9 cellular contexts compared by ENCODE assay signal in genomic region chr2:127516031-127516430, GRCh38. TPM values are rescaled to one million over a fixed set of nuclear protein-coding genes. Genes with fewer than 3 reads are reported as not detected.
DNase-seq lines count a peak whose midpoint lies in the region; ATAC-seq and TF ChIP-seq lines count a peak whose summit lies in the region.
"Had no signal": no experiment of that assay in that cellular context is flagged by ENCODE, and none has a peak within 500 bp of the region (broad histone marks: within the 10 kb centered on the region; RNA-seq: fewer than 3 reads in every experiment).

No MANE protein-coding gene starts in this region.

- peak overlapping the region in 58 of 59 donors; percentile 41 to 97 (median 89) for H3K27ac ChIP-seq in dorsolateral prefrontal cortex
- peak overlapping the region in 1 of 2 donors; percentile 6 for H3K27ac ChIP-seq in testis

- H3K9me3 ChIP-seq in testis = no peaks in the 10 kb centered on the region
- no peaks in the 10 kb centered on the region for H3K9me3 ChIP-seq in Caco-2

- intact Hi-C loops in dorsolateral prefrontal cortex (cut with DNase I) = loop anchor here in 1 of 2 donors (5.0 kb wide), 1 partner anchor 124 kb away; no protein-coding TSS in a partner anchor
- intact Hi-C loops in testis (cut with DNase I; ENCODE audit: low total_unique reads) = no loop called here
- intact Hi-C loops in Caco-2 (cut with micrococcal nuclease; ENCODE audit: unreplicated experiment) = no loop called here

- H3K36me3 Mint-ChIP-seq in Caco-2 (ENCODE audit: insufficient read depth, unreplicated experiment) = peaks cover 72% of the 10 kb centered on the region

- no TSS peak for BruUV-seq in Caco-2 (replicated peaks; lab: Mats Ljungman, UMichigan)

- no peaks in the 10 kb centered on the region for H3K9me3 Mint-ChIP-seq in Caco-2 (ENCODE audit: unreplicated experiment)

- ATAC-seq in GM21515 (IDR thresholded peaks at IDR 0.05; ENCODE audit: unreplicated experiment) = no peak

- no peak for TF ChIP-seq POLR2A in testis (IDR thresholded peaks at IDR 0.05)

- H3K4me1 ChIP-seq in testis (peaks cover 9% of the 10 kb centered on the region), Caco-2 (0 out of 2 replicates have a peak, but pooled peaks cover 6% of the 10 kb centered on the region)

- no peak overlapping the region for H3K4me3 Mint-ChIP-seq in Caco-2 (ENCODE audit: unreplicated experiment)

- peak overlapping the region in 4 of 59 donors; percentile 3 to 52 (median 24) for H3K4me3 ChIP-seq in dorsolateral prefrontal cortex
- no peak overlapping the region for H3K4me3 ChIP-seq in testis
- no peak overlapping the region for H3K4me3 ChIP-seq in Caco-2 (ENCODE audit: low read depth, low read length)

- WGBS in testis, 2 donors = 52 to 71% methylated on average over 9 to 10 of the region's 10 CpGs

- TF ChIP-seq CTCF in dorsolateral prefrontal cortex (IDR thresholded peaks at IDR 0.05 in 54 of 56, conservative IDR thresholded peaks at IDR 0.05 in 2 of 56; ENCODE audit: low read depth in 1 of 56, partially characterized antibody in 56 of 56) (no peak), testis (IDR thresholded peaks at IDR 0.05) (no peak), Caco-2 (IDR thresholded peaks at IDR 0.05; ENCODE audit: insufficient read depth in 1 of 2, low read depth in 1 of 2, low read length in 1 of 2, severe bottlenecking in 1 of 2, unreplicated experiment in 1 of 2) (no peak)

- H3K27me3 Mint-ChIP-seq in Caco-2 (ENCODE audit: insufficient read depth, unreplicated experiment) = no peaks in the 10 kb centered on the region

- CTCF ChIA-PET in Caco-2 (lab: Charles Lee) = no interaction called here

- H3K27ac Mint-ChIP-seq in Caco-2 (ENCODE audit: unreplicated experiment) = no peak overlapping the region

- POLR2A ChIA-PET in Caco-2 (lab: Charles Lee) = interaction anchor here (2.1 kb wide), 1 partner anchor 11 kb away, joined by 7 read pairs; no protein-coding TSS in a partner anchor

- no peaks in the 10 kb centered on the region for H3K36me3 ChIP-seq in testis (ENCODE audit: low read depth, missing control alignments)
- H3K36me3 ChIP-seq in Caco-2 (ENCODE audit: control insufficient read depth, insufficient read depth, low read length) = 0 out of 2 replicates have a peak, but pooled peaks cover 2% of the 10 kb centered on the region

- no peaks in the 10 kb centered on the region for H3K27me3 ChIP-seq in dorsolateral prefrontal cortex
- no peaks in the 10 kb centered on the region for H3K27me3 ChIP-seq in testis
- no peaks in the 10 kb centered on the region for H3K27me3 ChIP-seq in Caco-2 (replicated peaks; ENCODE audit: control insufficient read depth, insufficient read depth, low read length)

- H3K4me1 Mint-ChIP-seq in Caco-2 (ENCODE audit: low read depth, unreplicated experiment) = peaks cover 8% of the 10 kb centered on the region

- DNase-seq in NCI-H2029 treated with DMSO at 0.1 percent for 48 hours (lab: John Stamatoyannopoulos, UW) = peak; percentile 95
- peak; percentile 12 to 85 (median 77) for DNase-seq in dorsolateral prefrontal cortex
- DNase-seq in middle frontal gyrus (ENCODE audit: extremely low spot score, low spot score) = peak; percentile 40
- DNase-seq in testis = peak; percentile 63
- DNase-seq in Caco-2 = no peak
- DNase-seq in NOMO-1 (lab: John Stamatoyannopoulos, UW; ENCODE audit: unreplicated experiment in 2 of 2) = no peak
- no peak for DNase-seq in UCSD-AML1 (lab: John Stamatoyannopoulos, UW; ENCODE audit: unreplicated experiment)

RNA-seq across cellular contexts. Expression of gene IWS1, which starts 10.3 kb away (rescaled TPM):
- total RNA-seq in dorsolateral prefrontal cortex (10 to 100 TPM; 25.8 to 64.1 (median 37.6) TPM), testis (10 to 100 TPM; 39.6 to 52.7 TPM), Caco-2 (2022) (56.0 and 63.7 TPM in 2 replicates)
- 33.7 TPM for polyA plus RNA-seq in testis (ENCODE audit: insufficient read depth, low read depth, low replicate concordance)

RNA-seq across cellular contexts. Expression of gene MYO7B, which starts 19.5 kb away (rescaled TPM):
- 1 to 10 TPM in 28 of 120 experiments, under 1 TPM in 84, not detected in 8; 0.08 to 3.0 (median 0.52) TPM for total RNA-seq in dorsolateral prefrontal cortex
- 1 to 10 TPM; 3.6 to 5.6 TPM for total RNA-seq in testis
- 4.2 TPM for polyA plus RNA-seq in testis (ENCODE audit: insufficient read depth, low read depth, low replicate concordance)
- 0.27 and 0.58 TPM in 2 replicates for total RNA-seq in Caco-2 (2022)
- total RNA-seq: NCI-H460 had no signal

Comparison
In these comparisons a context has a peak if more than half of its experiments do, and no peak if none do; other contexts are left out.
1. DNase-seq: peak in NCI-H2029 treated with DMSO at 0.1 percent for 48 hours (single experiment), dorsolateral prefrontal cortex (10 of 10), middle frontal gyrus (single experiment) and testis (single experiment); none in Caco-2 (0 of 2), NOMO-1 (0 of 2) and UCSD-AML1 (single experiment).